ENCODE assay signal across 8 cellular contexts in the genomic region with DNA sequence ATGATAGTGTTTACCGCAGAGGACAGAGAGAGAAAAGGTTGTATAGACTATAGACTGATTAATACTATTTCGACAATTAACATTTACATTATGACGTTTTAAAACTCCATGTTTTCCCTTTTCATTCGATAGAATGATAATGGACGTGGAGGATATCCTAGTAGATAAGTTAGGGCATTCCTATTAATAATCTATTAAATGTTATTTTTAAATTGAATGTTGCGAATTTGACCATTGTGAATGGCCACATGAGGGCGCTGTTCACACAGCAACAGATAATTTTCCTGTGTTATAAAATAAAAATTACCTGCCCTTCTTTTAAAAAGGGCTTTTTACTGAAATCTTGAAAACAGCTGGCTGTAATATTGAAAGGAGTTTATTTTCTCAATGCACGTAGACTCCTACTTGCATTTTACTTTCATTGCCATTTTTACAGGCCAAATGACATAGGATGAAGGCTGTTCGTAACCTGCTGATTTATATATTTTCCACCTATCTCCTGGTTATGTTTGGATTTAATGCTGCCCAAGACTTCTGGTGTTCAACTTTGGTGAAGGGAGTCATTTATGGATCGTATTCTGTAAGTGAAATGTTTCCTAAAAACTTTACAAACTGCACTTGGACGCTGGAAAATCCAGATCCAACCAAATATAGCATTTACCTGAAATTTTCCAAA. TPM values are rescaled to one million over a fixed set of nuclear protein-coding genes. Genes with fewer than 3 reads are reported as not detected.
A peak's percentile ranks its signal among the peaks of the same experiment; 100 is the strongest.
DNase-seq lines count a peak whose midpoint lies in the region; ATAC-seq, FAIRE-seq and TF ChIP-seq lines count a peak whose summit lies in the region.

No MANE protein-coding gene starts in this region.

- peaks cover 25 to 41% of the 10 kb centered on the region in 2 experiments for H3K27me3 ChIP-seq in endothelial cell of umbilical vein (ENCODE audit: control insufficient read depth in 2 of 2, insufficient read depth in 2 of 2, low read length in 2 of 2)
- peaks cover 86% of the 10 kb centered on the region for H3K27me3 ChIP-seq in neutrophil
- H3K27me3 ChIP-seq in MG63, result peaks cover 32% of the 10 kb centered on the region

- FAIRE-seq in RCC 7860 (lab: Jason Lieb, UNC) (peak; percentile 52), endothelial cell of umbilical vein (lab: Jason Lieb, UNC) (peak; percentile 47)

- CTCF ChIA-PET in endothelial cell of umbilical vein (lab: Charles Lee), result interaction anchor here (2.4 kb wide), 1 partner anchor 1093 kb away, joined by 9 read pairs; no protein-coding TSS in a partner anchor

- DNase-seq in AG20443 (ENCODE audit: low spot score), result peak; percentile 30
- DNase-seq in RCC 7860 (ENCODE audit: low spot score), result no peak
- peak; percentile 26 for DNase-seq in endothelial cell of umbilical vein (ENCODE audit: low read depth, low spot score)
- no peak for DNase-seq in MG63
- no peak for DNase-seq in GOT3 (lab: John Stamatoyannopoulos, UW)

- TF ChIP-seq POLR2A in endothelial cell of umbilical vein (IDR thresholded peaks at IDR 0.05; ENCODE audit: low read depth, low read length), result no peak

- intact Hi-C loops in endothelial cell of umbilical vein (cut with micrococcal nuclease), result loop anchor here (1.0 to 5.0 kb wide), 5 partner anchors 139 to 1571 kb away; no protein-coding TSS in a partner anchor

- H3K36me3 ChIP-seq in endothelial cell of umbilical vein (ENCODE audit: control insufficient read depth in 2 of 2, extremely low read depth in 1 of 2, insufficient read depth in 2 of 2, low read length in 2 of 2) (no peaks in the 10 kb centered on the region), neutrophil (no peaks in the 10 kb centered on the region), MG63 (no peaks in the 10 kb centered on the region)

- H3K9me3 ChIP-seq in endothelial cell of umbilical vein (replicated peaks; ENCODE audit: control insufficient read depth, insufficient read depth, low read length) (no peaks in the 10 kb centered on the region), neutrophil (no peaks in the 10 kb centered on the region), MG63 (no peaks in the 10 kb centered on the region)

- H3K27ac ChIP-seq in endothelial cell of umbilical vein (ENCODE audit: insufficient read depth, low read depth, low read length) (no peak overlapping the region), neutrophil (no peak overlapping the region)

- no TSS peak for BruUV-seq in endothelial cell of umbilical vein (replicated peaks; lab: Mats Ljungman, UMichigan)

- TF ChIP-seq CTCF in GM12874 (IDR thresholded peaks at IDR 0.05; ENCODE audit: insufficient read depth, low read depth, low read length) (0 out of 2 replicates have a peak, but pooled peaks have one; percentile 21), endothelial cell of umbilical vein (IDR thresholded peaks at IDR 0.05; ENCODE audit: extremely low read depth in 1 of 2, insufficient read depth in 1 of 2, low read depth in 1 of 2, low read length in 2 of 2) (peak; percentile 37 to 43), neutrophil (IDR thresholded peaks at IDR 0.05) (peak; percentile 10)

- H3K79me2 ChIP-seq in endothelial cell of umbilical vein (ENCODE audit: control insufficient read depth, insufficient read depth, low read length), result no peaks in the 10 kb centered on the region

- H3K4me3 ChIP-seq in endothelial cell of umbilical vein (replicated peaks in 1 of 3; ENCODE audit: insufficient read depth in 1 of 3, low read depth in 1 of 3, low read length in 3 of 3), result no peak overlapping the region
- H3K4me3 ChIP-seq in neutrophil (ENCODE audit: low read depth in 1 of 2, low read length in 1 of 2), result no peak overlapping the region
- H3K4me3 ChIP-seq in MG63, result no peak overlapping the region

- H3K9ac ChIP-seq in endothelial cell of umbilical vein (replicated peaks; ENCODE audit: extremely low read depth, insufficient read depth, low read length), result no peak overlapping the region

- H3K4me1 ChIP-seq in endothelial cell of umbilical vein (ENCODE audit: control insufficient read depth, extremely low read depth, insufficient read depth, low read length) (peaks cover 10% of the 10 kb centered on the region), neutrophil (ENCODE audit: control insufficient read depth in 1 of 2, insufficient read depth in 1 of 2, low read depth in 1 of 2, low read length in 1 of 2) (peaks cover 12 to 22% of the 10 kb centered on the region in 2 experiments)

- no peaks in the 10 kb centered on the region for H3K9me1 ChIP-seq in endothelial cell of umbilical vein (replicated peaks; ENCODE audit: control insufficient read depth, extremely low read depth, insufficient read depth, low read length)

- no peak overlapping the region for H3K4me2 ChIP-seq in endothelial cell of umbilical vein (ENCODE audit: insufficient read depth, low read length)

- POLR2A ChIA-PET in endothelial cell of umbilical vein (lab: Charles Lee), result no interaction called here

- dilution Hi-C loops in endothelial cell of umbilical vein (cut with MboI; ENCODE audit: extremely low pct_ligation_motif_present, low sequenced_read_pairs), result no loop called here

- no peak overlapping the region for H2AFZ ChIP-seq in endothelial cell of umbilical vein (ENCODE audit: low read depth, low read length)

- ATAC-seq in GM19023 (IDR thresholded peaks at IDR 0.05; ENCODE audit: unreplicated experiment), result no peak

- H4K20me1 ChIP-seq in endothelial cell of umbilical vein (replicated peaks; ENCODE audit: control insufficient read depth, extremely low read depth, insufficient read depth, low read length), result no peaks in the 10 kb centered on the region

TF ChIP-seq in endothelial cell of umbilical vein, 7 proteins besides CTCF, POLR2A, EP300 and RAD21:
- TF ChIP-seq EZH2 (IDR thresholded peaks at IDR 0.05; ENCODE audit: borderline replicate concordance, low read depth, low read length, severe bottlenecking), result no peak
- TF ChIP-seq, protein P1, sequence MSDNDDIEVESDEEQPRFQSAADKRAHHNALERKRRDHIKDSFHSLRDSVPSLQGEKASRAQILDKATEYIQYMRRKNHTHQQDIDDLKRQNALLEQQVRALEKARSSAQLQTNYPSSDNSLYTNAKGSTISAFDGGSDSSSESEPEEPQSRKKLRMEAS (IDR thresholded peaks at IDR 0.05; ENCODE audit: insufficient read depth, insufficient read length), result no peak
- no peak for TF ChIP-seq FOS (IDR thresholded peaks at IDR 0.05; ENCODE audit: borderline replicate concordance, insufficient read depth, low read length)
- TF ChIP-seq MYC (IDR thresholded peaks at IDR 0.05; ENCODE audit: low read depth, low read length), result no peak
- no peak for TF ChIP-seq POLR2AphosphoS5 (IDR thresholded peaks at IDR 0.05; ENCODE audit: insufficient read depth, low read depth, low read length)
- no peak for TF ChIP-seq GATA2 (IDR thresholded peaks at IDR 0.05; ENCODE audit: insufficient read depth, insufficient read length, low read depth, low read length)
- TF ChIP-seq JUN (IDR thresholded peaks at IDR 0.05; ENCODE audit: borderline replicate concordance, insufficient read depth, insufficient read length, low read depth), result no peak

RNA-seq across cellular contexts. Expression of a gene that starts 3.3 kb away (rescaled TPM):
- not detected in 2 replicates for total RNA-seq in endothelial cell of umbilical vein
- not detected in 2 replicates for polyA plus RNA-seq in endothelial cell of umbilical vein
- polyA plus RNA-seq in endothelial cell of umbilical vein (2011; cell fraction: cytosol; rRNA removed), result not detected in 2 replicates
- not detected in 2 replicates for polyA plus RNA-seq in endothelial cell of umbilical vein (2011; cell fraction: nucleus; rRNA removed)
- 0.04 TPM in 1 of 2 replicates, not detected in the other for polyA plus RNA-seq in endothelial cell of umbilical vein (2012)
- not detected in 2 replicates for polyA minus RNA-seq in endothelial cell of umbilical vein
- polyA minus RNA-seq in endothelial cell of umbilical vein (2011; cell fraction: cytosol; rRNA and poly(A)+ RNA removed), result not detected
- not detected in 2 replicates for polyA minus RNA-seq in endothelial cell of umbilical vein (2011; cell fraction: nucleus; rRNA and poly(A)+ RNA removed)
- total RNA-seq in MG63 (2014; rRNA removed; shearing (Covaris generic); ENCODE audit: low replicate concordance), result not detected in 2 replicates

Comparison
In these comparisons a context has a peak if more than half of its experiments do, and no peak if none do; other contexts are left out.
1. DNase-seq: peak in AG20443 (single experiment) and endothelial cell of umbilical vein (single experiment); none in RCC 7860 (single experiment), MG63 (single experiment) and GOT3 (single experiment).
2. Peak in every context shown above with its lines, with median percentiles within 50 percentile points of each other: CTCF ChIP-seq.